In the genomic region with DNA sequence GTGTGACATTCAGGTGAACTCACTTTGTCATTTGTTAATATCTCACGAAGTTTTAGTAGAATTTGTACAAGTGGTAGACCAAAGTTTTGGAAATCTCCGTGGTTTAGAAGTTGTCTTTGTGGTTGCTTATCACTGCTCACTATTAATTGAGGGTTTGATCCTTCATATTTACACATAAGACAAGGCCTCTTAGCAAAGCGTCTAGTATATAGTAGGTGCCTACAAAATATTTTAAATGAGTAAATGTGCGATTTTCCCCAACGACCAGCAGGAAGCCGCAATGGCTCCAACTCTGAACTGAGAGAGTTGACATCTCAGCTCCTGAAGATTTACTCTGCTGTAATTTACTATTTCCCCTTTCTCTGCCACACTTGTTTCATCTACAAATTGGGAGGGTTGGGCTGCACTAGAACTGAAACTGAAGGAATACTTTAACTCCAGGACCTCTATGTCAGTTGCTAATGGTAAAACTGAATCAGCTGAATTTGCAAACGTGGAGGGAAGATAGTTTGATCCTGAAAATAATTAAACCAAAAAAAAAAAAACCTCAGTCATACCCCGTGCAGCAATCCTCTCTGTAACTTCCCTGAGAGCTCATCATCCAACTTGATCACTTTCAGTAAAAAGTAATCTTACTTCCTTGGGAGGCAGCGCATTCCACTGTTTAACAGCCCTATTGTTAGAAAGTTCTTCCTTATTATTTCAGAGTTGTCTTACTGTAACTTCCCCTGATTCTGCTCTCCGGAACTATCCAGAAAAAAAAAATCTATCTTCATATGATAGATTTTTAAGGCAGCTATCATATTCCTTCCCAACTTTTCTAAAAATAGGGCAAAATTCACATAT, we compare ENCODE assay signal across 8 cellular contexts. TPM values are rescaled to one million over a fixed set of nuclear protein-coding genes. Genes with fewer than 3 reads are reported as not detected.
DNase-seq lines count a peak whose midpoint lies in the region; TF ChIP-seq lines count a peak whose summit lies in the region.

No MANE protein-coding gene starts in this region.

- WGBS in esophagus squamous epithelium, 2 donors: 35 to 48% methylated on average over 10 of the region's 10 CpGs

- H3K4me1 ChIP-seq in Peyer's patch: peaks cover 0 to 26% (median 6%) of the 10 kb centered on the region in 4 donors
- peaks cover 11 to 46% (median 20%) of the 10 kb centered on the region in 3 donors for H3K4me1 ChIP-seq in esophagus squamous epithelium

- intact Hi-C loops in esophagus squamous epithelium (cut with DNase I): no loop called here

- peak; percentile 25 for DNase-seq in GM10266 (ENCODE audit: extremely low spot score)
- no peak for DNase-seq in Peyer's patch
- DNase-seq in esophagus squamous epithelium (lab: John Stamatoyannopoulos, UW): no peak
- peak; percentile 31 for DNase-seq in pons (ENCODE audit: low spot score)
- no peak for DNase-seq in GM13977 (ENCODE audit: low spot score)
- DNase-seq in hepatic stellate cell (ENCODE audit: low spot score): no peak
- DNase-seq in NCI-H1105 (lab: John Stamatoyannopoulos, UW): no peak
- DNase-seq in NCI-H526 (lab: John Stamatoyannopoulos, UW): no peak

- H3K4me3 ChIP-seq in Peyer's patch (peak overlapping the region in 2 of 4 donors; percentile 99), esophagus squamous epithelium (peak overlapping the region; percentile 78 to 100 (median 84))

- in situ Hi-C loops in GM13977 (cut with MboI; ENCODE audit: low pct_unique_long_range_greater_than_20kb, low sequenced_read_pairs, unreplicated experiment): no loop called here

- peak overlapping the region; percentile 87 to 99 (median 94) for H3K27ac ChIP-seq in Peyer's patch
- H3K27ac ChIP-seq in esophagus squamous epithelium: peak overlapping the region; percentile 95 to 99 (median 96)

- TF ChIP-seq CTCF in GM10266 (IDR thresholded peaks at IDR 0.05; ENCODE audit: control insufficient read depth, insufficient read depth, low read depth, missing control alignments) (no peak), Peyer's patch (IDR thresholded peaks at IDR 0.05) (no peak), esophagus squamous epithelium (IDR thresholded peaks at IDR 0.05) (no peak), GM13977 (IDR thresholded peaks at IDR 0.05; ENCODE audit: extremely low read depth, insufficient read depth, missing control alignments) (no peak)

- H3K27me3 ChIP-seq in Peyer's patch (no peaks in the 10 kb centered on the region), esophagus squamous epithelium (no peaks in the 10 kb centered on the region)

- H3K9me3 ChIP-seq in Peyer's patch (no peaks in the 10 kb centered on the region), esophagus squamous epithelium (no peaks in the 10 kb centered on the region)

- H3K36me3 ChIP-seq in Peyer's patch: no peaks in the 10 kb centered on the region
- no peaks in the 10 kb centered on the region for H3K36me3 ChIP-seq in esophagus squamous epithelium

- no peak for TF ChIP-seq POLR2A in Peyer's patch (IDR thresholded peaks at IDR 0.05)
- no peak for TF ChIP-seq POLR2A in esophagus squamous epithelium (IDR thresholded peaks at IDR 0.05)

RNA-seq across cellular contexts. Expression of gene SBF2, which starts 1.3 kb away (rescaled TPM):
- total RNA-seq in Peyer's patch: 10 to 100 TPM; 52.7 to 70.1 (median 56.7) TPM
- total RNA-seq in esophagus squamous epithelium: 10 to 100 TPM; 20.6 to 48.6 (median 26.0) TPM

RNA-seq across cellular contexts. Expression of gene ADM, which starts 9.6 kb away (rescaled TPM):
- total RNA-seq in Peyer's patch (100 to 1,000 TPM in 2 of 4 donors, 10 to 100 TPM in 2; 75.5 to 323 (median 106) TPM), esophagus squamous epithelium (10 to 100 TPM; 14.3 to 69.6 (median 57.7) TPM)

Comparison
In these comparisons a context has a peak if more than half of its experiments do, and no peak if none do; other contexts are left out.
1. DNase-seq: peak in GM10266 (single experiment) and pons (single experiment); none in Peyer's patch (0 of 3), esophagus squamous epithelium (single experiment), GM13977 (single experiment), hepatic stellate cell (single experiment), NCI-H1105 (single experiment) and NCI-H526 (0 of 2).